ENCODE assay signal across 26 cellular contexts in genomic region chr6:115972679-115973078, GRCh38.
DNase-seq lines count a peak whose midpoint lies in the region; ATAC-seq and TF ChIP-seq lines count a peak whose summit lies in the region.
"Had no signal": no experiment of that assay in that cellular context is flagged by ENCODE, and none has a peak within 500 bp of the region (broad histone marks: within the 10 kb centered on the region; RNA-seq: fewer than 3 reads in every experiment).

No MANE protein-coding gene starts in this region.

- H3K4me1 ChIP-seq in adipocyte (ENCODE audit: control insufficient read depth, insufficient read depth, low read length), result peaks cover 19% of the 10 kb centered on the region
- H3K4me1 ChIP-seq: BLaER1, left lung, suprapubic skin, upper lobe of right lung had no signal

- no peaks in the 10 kb centered on the region for H3K36me3 ChIP-seq in adipocyte (ENCODE audit: control insufficient read depth, insufficient read depth, low read length, severe bottlenecking)
- H3K36me3 ChIP-seq in WERI-Rb-1, result no peaks in the 10 kb centered on the region
- H3K36me3 ChIP-seq: BLaER1, left lung, suprapubic skin, upper lobe of right lung had no signal

- H3K9ac ChIP-seq in adipocyte (ENCODE audit: low read length), result no peak overlapping the region
- H3K9ac ChIP-seq: BLaER1 had no signal

- H3K9me3 ChIP-seq in adipocyte (ENCODE audit: control insufficient read depth, low read length) (no peaks in the 10 kb centered on the region), WERI-Rb-1 (ENCODE audit: severe bottlenecking) (no peaks in the 10 kb centered on the region)
- H3K9me3 ChIP-seq: BLaER1, left lung, suprapubic skin, upper lobe of right lung had no signal

- no peak overlapping the region for H3K4me3 ChIP-seq in NB4 (ENCODE audit: low read depth, low read length)
- no peak overlapping the region for H3K4me3 ChIP-seq in adipocyte (ENCODE audit: low read length)
- H3K4me3 ChIP-seq in WERI-Rb-1 (ENCODE audit: low read depth, low read length), result no peak overlapping the region
- H3K4me3 ChIP-seq: BLaER1, left lung, SK-N-MC, suprapubic skin, upper lobe of right lung had no signal

- H3K27me3 ChIP-seq in adipocyte (replicated peaks; ENCODE audit: control insufficient read depth, insufficient read depth, low read length), result no peaks in the 10 kb centered on the region
- H3K27me3 ChIP-seq in WERI-Rb-1 (ENCODE audit: insufficient read depth, low read depth, severe bottlenecking), result no peaks in the 10 kb centered on the region
- H3K27me3 ChIP-seq: BLaER1, left lung, suprapubic skin, upper lobe of right lung had no signal

- TF ChIP-seq POLR2A in NB4 (IDR thresholded peaks at IDR 0.05; ENCODE audit: extremely low read depth, insufficient read length), result no peak

- DNase-seq in NB4 (ENCODE audit: low read depth) (peak; percentile 7), adipocyte (ENCODE audit: low read depth) (peak; percentile 4), midbrain (lab: John Stamatoyannopoulos, UW) (peak; percentile 17), NCI-H69 (lab: John Stamatoyannopoulos, UW) (no peak), WERI-Rb-1 (no peak), NCI-H1092 (lab: John Stamatoyannopoulos, UW) (no peak)
- DNase-seq: activated CD4-positive, alpha-beta T cell treated with anti-CD3 and anti-CD28 coated beads for 48 hours; activated gamma-delta T cell treated with Interleukin-2 at 50 U/mL for 16 hours; activated T-cell treated with anti-CD3 and anti-CD28 coated beads, Interleukin-2, amount 50 U/mL, for 1 hour; dermis blood vessel endothelial cell; GDM1; left lung; mesendoderm; NCI-H146; NCI-H524; stimulated activated CD4-positive, alpha-beta T cell treated with anti-CD3 and anti-CD28 coated beads, Interleukin-4, amount 100 ng/mL, for 24 hours; T-helper 2 cell; upper lobe of right lung had no signal

- ATAC-seq in GM19463 (IDR thresholded peaks at IDR 0.05; ENCODE audit: unreplicated experiment) (peak; percentile 60), GM21381 (IDR thresholded peaks at IDR 0.05; ENCODE audit: unreplicated experiment) (no peak)
- ATAC-seq: left lung; sciatic nerve; stimulated activated memory B cell treated with anti-CD40 and anti-IgM and Interleukin-4, amounts not matched to agents 10 μg/mL and 1 μg/mL and 100 μg/mL, for 72 hours; upper lobe of right lung had no signal

- TF ChIP-seq CTCF in NB4 (IDR thresholded peaks at IDR 0.05; ENCODE audit: low read depth, low read length) (no peak), WERI-Rb-1 (IDR thresholded peaks at IDR 0.05; ENCODE audit: low read depth, low read length) (no peak)

- H3K27ac ChIP-seq in WERI-Rb-1, result no peak overlapping the region
- H3K27ac ChIP-seq: BLaER1, left lung, RWPE1, SK-N-MC, suprapubic skin, upper lobe of right lung had no signal

Comparison
In these comparisons a context has a peak if more than half of its experiments do, and no peak if none do; other contexts are left out.
1. DNase-seq: peak in NB4 (single experiment), adipocyte (single experiment) and midbrain (single experiment); none in NCI-H69 (single experiment), WERI-Rb-1 (single experiment) and NCI-H1092 (single experiment).